Comparison of ENCODE assay signal across 21 cellular contexts in the genomic region with DNA sequence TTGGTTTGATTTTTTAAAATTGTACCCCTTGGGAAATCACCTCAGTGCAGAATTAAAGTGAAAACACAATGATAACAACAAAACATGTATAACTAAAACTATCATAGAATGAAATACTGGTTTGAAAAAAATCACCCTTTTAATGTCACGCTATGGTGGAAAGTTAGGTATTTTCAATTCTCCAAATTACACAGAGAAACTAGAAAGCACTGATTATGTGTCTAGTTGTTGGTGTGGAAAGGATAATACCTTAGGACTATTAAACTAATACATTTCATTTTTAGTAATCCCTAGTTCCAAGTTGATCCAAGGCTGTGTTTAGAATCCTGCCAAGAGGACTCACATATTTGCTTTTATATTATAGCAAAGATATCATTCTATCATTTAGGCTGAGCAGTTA.
DNase-seq lines count a peak whose midpoint lies in the region; ATAC-seq, FAIRE-seq and TF ChIP-seq lines count a peak whose summit lies in the region.
"Had no signal": no experiment of that assay in that cellular context is flagged by ENCODE, and none has a peak within 500 bp of the region (broad histone marks: within the 10 kb centered on the region; RNA-seq: fewer than 3 reads in every experiment).

No MANE protein-coding gene starts in this region.

- RAD21 ChIA-PET in GM12878 (lab: Charles Lee; ENCODE audit: unreplicated experiment), result interaction anchor here (1.2 kb wide), 1 partner anchor 11 kb away, joined by 3 read pairs; no protein-coding TSS in a partner anchor

- H3K27me3 ChIP-seq in GM12878 (replicated peaks in 1 of 2; ENCODE audit: control insufficient read depth in 2 of 2, insufficient read depth in 2 of 2, low read length in 1 of 2), result no peaks in the 10 kb centered on the region
- H3K27me3 ChIP-seq in hepatocyte, result no peaks in the 10 kb centered on the region

- no peak for DNase-seq in GM12878 (ENCODE audit: low read depth, low spot score)
- DNase-seq in hepatocyte (ENCODE audit: low spot score), result no peak
- DNase-seq in activated CD4-positive, alpha-beta T cell treated with anti-CD3 and anti-CD28 coated beads for 1 hour, result no peak
- DNase-seq: AML-193; Caco-2; CD4-positive, alpha-beta T cell; DMS79; GDM1; HCEC 1CT; IMR-90; Karpas-422; KBM-7 had no signal

- CTCF ChIA-PET in GM12878 (lab: Yijun Ruan, JAX), result interaction anchor here (1.0 kb wide), 1 partner anchor 45 kb away, joined by 3 read pairs; no protein-coding TSS in a partner anchor

- ATAC-seq in GM18907 (IDR thresholded peaks at IDR 0.05; ENCODE audit: unreplicated experiment) (peak; percentile 45), HG02610 (IDR thresholded peaks at IDR 0.05; ENCODE audit: unreplicated experiment) (peak; percentile 40), GM12878 (no peak; the same call in 2 of the 3 replicates), HG03354 (IDR thresholded peaks at IDR 0.05; ENCODE audit: poor library complexity, severe bottlenecking, unreplicated experiment) (no peak), HG02588 (IDR thresholded peaks at IDR 0.05; ENCODE audit: unreplicated experiment) (no peak)
- ATAC-seq: A549, GM23338 had no signal

- no peak overlapping the region for H3K9ac ChIP-seq in GM12878 (ENCODE audit: control insufficient read depth, insufficient read depth, low read length)

- POLR2A ChIA-PET in GM12878 (lab: Charles Lee), result no interaction called here

- no peaks in the 10 kb centered on the region; a peak in 1 of 4 replicates for H3K36me3 ChIP-seq in GM12878 (ENCODE audit: control insufficient read depth in 2 of 2, insufficient read depth in 2 of 2, low read length in 1 of 2)
- H3K36me3 ChIP-seq in hepatocyte (replicated peaks; ENCODE audit: insufficient read depth, low read depth), result no peaks in the 10 kb centered on the region

- H3K9me3 ChIP-seq in GM12878 (replicated peaks; ENCODE audit: control insufficient read depth, insufficient read depth, low read length), result no peaks in the 10 kb centered on the region
- no peaks in the 10 kb centered on the region for H3K9me3 ChIP-seq in hepatocyte (ENCODE audit: low read depth)
- H3K9me3 ChIP-seq: A549, Caco-2 had no signal

- no TSS peak for BruUV-seq in GM12878 (replicated peaks; lab: Mats Ljungman, UMichigan)

- no peak for FAIRE-seq in GM12878 (lab: Jason Lieb, UNC)
- FAIRE-seq: A549, H54, HTR-8/SVneo had no signal

- no peak overlapping the region for H2AFZ ChIP-seq in GM12878 (ENCODE audit: control insufficient read depth, low read depth, low read length)
- no peak overlapping the region for H2AFZ ChIP-seq in hepatocyte
- H2AFZ ChIP-seq: GM23338 had no signal

- H3K79me2 ChIP-seq in GM12878 (ENCODE audit: control insufficient read depth, insufficient read depth, low read length) (no peaks in the 10 kb centered on the region), hepatocyte (no peaks in the 10 kb centered on the region)

- TF ChIP-seq POLR2A in GM12878 (IDR thresholded peaks at IDR 0.05; ENCODE audit: low read depth, low read length), result no peak

- WGBS in GM12878 (ENCODE audit: insufficient coverage, insufficient replicate concordance, low lambda C conversion rate, missing lambda C conversion rate), result 60% methylated on average over 1 of the region's 1 CpG
- WGBS in hepatocyte (ENCODE audit: low lambda C conversion rate, missing lambda C conversion rate), result 100% methylated on average over 1 of the region's 1 CpG

- no peak for TF ChIP-seq CTCF in GM12878 (IDR thresholded peaks at IDR 0.05 in 2 of 3, conservative IDR thresholded peaks at IDR 0.05 in 1 of 3; ENCODE audit: control insufficient read depth in 2 of 3, extremely low read depth in 1 of 3, insufficient read depth in 1 of 3, low read depth in 3 of 3, low read length in 3 of 3)
- no peak for TF ChIP-seq CTCF in hepatocyte (IDR thresholded peaks at IDR 0.05; ENCODE audit: poor library complexity)

- H3K27ac ChIP-seq in GM12878 (ENCODE audit: control insufficient read depth, insufficient read depth) (no peak overlapping the region), hepatocyte (no peak overlapping the region)
- H3K27ac ChIP-seq: A549, C4-2B had no signal

- H3K4me2 ChIP-seq in GM12878 (ENCODE audit: control insufficient read depth, insufficient read depth) (no peak overlapping the region), hepatocyte (no peak overlapping the region)
- H3K4me2 ChIP-seq: A549, GM23338 had no signal

- TF ChIP-seq RAD21 in GM12878 (IDR thresholded peaks at IDR 0.05; ENCODE audit: insufficient read depth, low read depth, low read length), result no peak

- H3K4me1 ChIP-seq in GM12878 (ENCODE audit: control insufficient read depth, insufficient read depth, low read length) (peaks cover 3% of the 10 kb centered on the region; the same call in 1 of the 2 replicates), hepatocyte (ENCODE audit: insufficient read depth) (no peaks in the 10 kb centered on the region)
- H3K4me1 ChIP-seq: A549, Caco-2 had no signal

- H3K4me3 ChIP-seq in GM12878 (no peak overlapping the region), hepatocyte (no peak overlapping the region)
- H3K4me3 ChIP-seq: A549, GM23338 had no signal

- H3K9me2 ChIP-seq in hepatocyte (replicated peaks; ENCODE audit: insufficient read depth), result no peaks in the 10 kb centered on the region

- SMC1A ChIA-PET in GM12878 (lab: Charles Lee; ENCODE audit: uncharacterized antibody, unreplicated experiment), result interaction anchor here (1.5 to 1.6 kb wide), 2 partner anchors 8 to 46 kb away, joined by 3 to 6 read pairs; no protein-coding TSS in a partner anchor

- intact Hi-C loops in GM12878 (cut with micrococcal nuclease; ENCODE audit: unreplicated experiment), result no loop called here

- H4K20me1 ChIP-seq in GM12878 (ENCODE audit: control insufficient read depth, insufficient read depth) (no peaks in the 10 kb centered on the region), hepatocyte (ENCODE audit: insufficient read depth, poor library complexity, severe bottlenecking) (no peaks in the 10 kb centered on the region)

- in situ Hi-C loops in GM12878 (cut with MboI), result no loop called here

- TF ChIP-seq EP300 in GM12878 (IDR thresholded peaks at IDR 0.05; ENCODE audit: borderline replicate concordance in 1 of 2, control insufficient read depth in 1 of 2, low read depth in 2 of 2, low read length in 2 of 2), result no peak

TF ChIP-seq in GM12878, 131 proteins besides CTCF, POLR2A, EP300 and RAD21:
- TF ChIP-seq STAT3 (IDR thresholded peaks at IDR 0.05; ENCODE audit: low read depth, low read length) (no peak), GATAD2B (conservative IDR thresholded peaks at IDR 0.05; ENCODE audit: low read depth) (no peak), MEF2B (IDR thresholded peaks at IDR 0.05; ENCODE audit: partially characterized antibody, poor library complexity, severe bottlenecking) (no peak), MYB (IDR thresholded peaks at IDR 0.05; ENCODE audit: borderline replicate concordance, low read depth, low read length) (no peak), NFIC (IDR thresholded peaks at IDR 0.05; ENCODE audit: low read depth, low read length) (peak; percentile 26; the same call in 1 of the 2 replicates)
- TF ChIP-seq, protein P1, sequence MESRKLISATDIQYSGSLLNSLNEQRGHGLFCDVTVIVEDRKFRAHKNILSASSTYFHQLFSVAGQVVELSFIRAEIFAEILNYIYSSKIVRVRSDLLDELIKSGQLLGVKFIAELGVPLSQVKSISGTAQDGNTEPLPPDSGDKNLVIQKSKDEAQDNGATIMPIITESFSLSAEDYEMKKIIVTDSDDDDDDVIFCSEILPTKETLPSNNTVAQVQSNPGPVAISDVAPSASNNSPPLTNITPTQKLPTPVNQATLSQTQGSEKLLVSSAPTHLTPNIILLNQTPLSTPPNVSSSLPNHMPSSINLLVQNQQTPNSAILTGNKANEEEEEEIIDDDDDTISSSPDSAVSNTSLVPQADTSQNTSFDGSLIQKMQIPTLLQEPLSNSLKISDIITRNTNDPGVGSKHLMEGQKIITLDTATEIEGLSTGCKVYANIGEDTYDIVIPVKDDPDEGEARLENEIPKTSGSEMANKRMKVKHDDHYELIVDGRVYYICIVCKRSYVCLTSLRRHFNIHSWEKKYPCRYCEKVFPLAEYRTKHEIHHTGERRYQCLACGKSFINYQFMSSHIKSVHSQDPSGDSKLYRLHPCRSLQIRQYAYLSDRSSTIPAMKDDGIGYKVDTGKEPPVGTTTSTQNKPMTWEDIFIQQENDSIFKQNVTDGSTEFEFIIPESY (IDR thresholded peaks at IDR 0.05), result no peak
- TF ChIP-seq, protein P2, sequence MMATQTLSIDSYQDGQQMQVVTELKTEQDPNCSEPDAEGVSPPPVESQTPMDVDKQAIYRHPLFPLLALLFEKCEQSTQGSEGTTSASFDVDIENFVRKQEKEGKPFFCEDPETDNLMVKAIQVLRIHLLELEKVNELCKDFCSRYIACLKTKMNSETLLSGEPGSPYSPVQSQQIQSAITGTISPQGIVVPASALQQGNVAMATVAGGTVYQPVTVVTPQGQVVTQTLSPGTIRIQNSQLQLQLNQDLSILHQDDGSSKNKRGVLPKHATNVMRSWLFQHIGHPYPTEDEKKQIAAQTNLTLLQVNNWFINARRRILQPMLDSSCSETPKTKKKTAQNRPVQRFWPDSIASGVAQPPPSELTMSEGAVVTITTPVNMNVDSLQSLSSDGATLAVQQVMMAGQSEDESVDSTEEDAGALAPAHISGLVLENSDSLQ (IDR thresholded peaks at IDR 0.05), result no peak
- TF ChIP-seq, protein P3, sequence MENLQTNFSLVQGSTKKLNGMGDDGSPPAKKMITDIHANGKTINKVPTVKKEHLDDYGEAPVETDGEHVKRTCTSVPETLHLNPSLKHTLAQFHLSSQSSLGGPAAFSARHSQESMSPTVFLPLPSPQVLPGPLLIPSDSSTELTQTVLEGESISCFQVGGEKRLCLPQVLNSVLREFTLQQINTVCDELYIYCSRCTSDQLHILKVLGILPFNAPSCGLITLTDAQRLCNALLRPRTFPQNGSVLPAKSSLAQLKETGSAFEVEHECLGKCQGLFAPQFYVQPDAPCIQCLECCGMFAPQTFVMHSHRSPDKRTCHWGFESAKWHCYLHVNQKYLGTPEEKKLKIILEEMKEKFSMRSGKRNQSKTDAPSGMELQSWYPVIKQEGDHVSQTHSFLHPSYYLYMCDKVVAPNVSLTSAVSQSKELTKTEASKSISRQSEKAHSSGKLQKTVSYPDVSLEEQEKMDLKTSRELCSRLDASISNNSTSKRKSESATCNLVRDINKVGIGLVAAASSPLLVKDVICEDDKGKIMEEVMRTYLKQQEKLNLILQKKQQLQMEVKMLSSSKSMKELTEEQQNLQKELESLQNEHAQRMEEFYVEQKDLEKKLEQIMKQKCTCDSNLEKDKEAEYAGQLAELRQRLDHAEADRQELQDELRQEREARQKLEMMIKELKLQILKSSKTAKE (IDR thresholded peaks at IDR 0.05; ENCODE audit: low read depth, poor library complexity, severe bottlenecking), result no peak
- TF ChIP-seq, protein P4, sequence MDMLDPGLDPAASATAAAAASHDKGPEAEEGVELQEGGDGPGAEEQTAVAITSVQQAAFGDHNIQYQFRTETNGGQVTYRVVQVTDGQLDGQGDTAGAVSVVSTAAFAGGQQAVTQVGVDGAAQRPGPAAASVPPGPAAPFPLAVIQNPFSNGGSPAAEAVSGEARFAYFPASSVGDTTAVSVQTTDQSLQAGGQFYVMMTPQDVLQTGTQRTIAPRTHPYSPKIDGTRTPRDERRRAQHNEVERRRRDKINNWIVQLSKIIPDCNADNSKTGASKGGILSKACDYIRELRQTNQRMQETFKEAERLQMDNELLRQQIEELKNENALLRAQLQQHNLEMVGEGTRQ (IDR thresholded peaks at IDR 0.05; ENCODE audit: borderline replicate concordance, low read depth, low read length), result no peak

Comparison
In these comparisons a context has a peak if more than half of its experiments do, and no peak if none do; other contexts are left out.
1. ATAC-seq: peak in GM18907 (single experiment) and HG02610 (single experiment); none in GM12878 (single experiment), HG03354 (single experiment) and HG02588 (single experiment).